ENCODE assay signal across 1 cellular context in the genomic region with DNA sequence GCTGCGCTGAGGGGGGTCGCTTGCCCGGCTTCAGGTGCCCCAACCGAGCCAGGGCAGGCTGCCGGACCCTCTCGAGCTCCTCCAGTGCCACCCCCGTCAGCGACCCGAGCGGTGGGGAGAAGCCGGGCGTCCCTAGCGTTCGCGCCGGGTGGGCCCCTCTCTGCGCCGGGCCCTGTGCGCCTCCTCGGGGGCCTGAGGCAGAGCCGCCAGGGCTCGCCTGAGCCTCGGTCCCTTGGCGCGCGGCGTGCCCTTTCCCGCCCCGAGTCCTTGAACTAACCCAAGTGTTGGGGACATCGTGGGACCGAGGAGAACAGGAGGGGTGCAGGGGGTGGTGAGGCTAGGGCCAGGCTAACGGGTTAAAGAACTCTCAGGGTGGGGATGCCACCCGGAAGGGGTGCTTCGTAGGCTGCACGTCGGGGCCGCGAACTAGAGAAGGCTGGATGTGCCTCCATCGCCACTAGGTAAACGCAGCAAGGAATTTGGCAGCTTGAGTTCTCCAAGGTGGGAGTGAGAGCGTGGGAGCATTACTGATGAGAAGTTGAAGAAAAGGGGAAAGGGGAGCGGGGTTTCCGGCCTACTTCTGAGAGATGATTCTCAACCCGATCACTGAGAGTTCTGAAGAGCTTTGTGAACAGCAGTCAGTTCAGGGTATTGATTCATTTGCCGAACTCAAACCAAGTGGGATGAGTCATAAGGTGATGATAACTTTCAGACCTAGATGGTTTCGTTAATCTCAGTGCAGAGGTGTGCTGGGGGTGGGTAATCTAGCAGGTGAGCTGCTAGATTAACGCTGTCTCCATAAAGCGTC.
TF ChIP-seq lines count a peak whose summit lies in the region.

No MANE protein-coding gene starts in this region.

TF ChIP-seq in K562, 482 proteins besides CTCF, POLR2A, EP300 and RAD21 (continued from another document and continues in another):
- TF ChIP-seq, protein P1, sequence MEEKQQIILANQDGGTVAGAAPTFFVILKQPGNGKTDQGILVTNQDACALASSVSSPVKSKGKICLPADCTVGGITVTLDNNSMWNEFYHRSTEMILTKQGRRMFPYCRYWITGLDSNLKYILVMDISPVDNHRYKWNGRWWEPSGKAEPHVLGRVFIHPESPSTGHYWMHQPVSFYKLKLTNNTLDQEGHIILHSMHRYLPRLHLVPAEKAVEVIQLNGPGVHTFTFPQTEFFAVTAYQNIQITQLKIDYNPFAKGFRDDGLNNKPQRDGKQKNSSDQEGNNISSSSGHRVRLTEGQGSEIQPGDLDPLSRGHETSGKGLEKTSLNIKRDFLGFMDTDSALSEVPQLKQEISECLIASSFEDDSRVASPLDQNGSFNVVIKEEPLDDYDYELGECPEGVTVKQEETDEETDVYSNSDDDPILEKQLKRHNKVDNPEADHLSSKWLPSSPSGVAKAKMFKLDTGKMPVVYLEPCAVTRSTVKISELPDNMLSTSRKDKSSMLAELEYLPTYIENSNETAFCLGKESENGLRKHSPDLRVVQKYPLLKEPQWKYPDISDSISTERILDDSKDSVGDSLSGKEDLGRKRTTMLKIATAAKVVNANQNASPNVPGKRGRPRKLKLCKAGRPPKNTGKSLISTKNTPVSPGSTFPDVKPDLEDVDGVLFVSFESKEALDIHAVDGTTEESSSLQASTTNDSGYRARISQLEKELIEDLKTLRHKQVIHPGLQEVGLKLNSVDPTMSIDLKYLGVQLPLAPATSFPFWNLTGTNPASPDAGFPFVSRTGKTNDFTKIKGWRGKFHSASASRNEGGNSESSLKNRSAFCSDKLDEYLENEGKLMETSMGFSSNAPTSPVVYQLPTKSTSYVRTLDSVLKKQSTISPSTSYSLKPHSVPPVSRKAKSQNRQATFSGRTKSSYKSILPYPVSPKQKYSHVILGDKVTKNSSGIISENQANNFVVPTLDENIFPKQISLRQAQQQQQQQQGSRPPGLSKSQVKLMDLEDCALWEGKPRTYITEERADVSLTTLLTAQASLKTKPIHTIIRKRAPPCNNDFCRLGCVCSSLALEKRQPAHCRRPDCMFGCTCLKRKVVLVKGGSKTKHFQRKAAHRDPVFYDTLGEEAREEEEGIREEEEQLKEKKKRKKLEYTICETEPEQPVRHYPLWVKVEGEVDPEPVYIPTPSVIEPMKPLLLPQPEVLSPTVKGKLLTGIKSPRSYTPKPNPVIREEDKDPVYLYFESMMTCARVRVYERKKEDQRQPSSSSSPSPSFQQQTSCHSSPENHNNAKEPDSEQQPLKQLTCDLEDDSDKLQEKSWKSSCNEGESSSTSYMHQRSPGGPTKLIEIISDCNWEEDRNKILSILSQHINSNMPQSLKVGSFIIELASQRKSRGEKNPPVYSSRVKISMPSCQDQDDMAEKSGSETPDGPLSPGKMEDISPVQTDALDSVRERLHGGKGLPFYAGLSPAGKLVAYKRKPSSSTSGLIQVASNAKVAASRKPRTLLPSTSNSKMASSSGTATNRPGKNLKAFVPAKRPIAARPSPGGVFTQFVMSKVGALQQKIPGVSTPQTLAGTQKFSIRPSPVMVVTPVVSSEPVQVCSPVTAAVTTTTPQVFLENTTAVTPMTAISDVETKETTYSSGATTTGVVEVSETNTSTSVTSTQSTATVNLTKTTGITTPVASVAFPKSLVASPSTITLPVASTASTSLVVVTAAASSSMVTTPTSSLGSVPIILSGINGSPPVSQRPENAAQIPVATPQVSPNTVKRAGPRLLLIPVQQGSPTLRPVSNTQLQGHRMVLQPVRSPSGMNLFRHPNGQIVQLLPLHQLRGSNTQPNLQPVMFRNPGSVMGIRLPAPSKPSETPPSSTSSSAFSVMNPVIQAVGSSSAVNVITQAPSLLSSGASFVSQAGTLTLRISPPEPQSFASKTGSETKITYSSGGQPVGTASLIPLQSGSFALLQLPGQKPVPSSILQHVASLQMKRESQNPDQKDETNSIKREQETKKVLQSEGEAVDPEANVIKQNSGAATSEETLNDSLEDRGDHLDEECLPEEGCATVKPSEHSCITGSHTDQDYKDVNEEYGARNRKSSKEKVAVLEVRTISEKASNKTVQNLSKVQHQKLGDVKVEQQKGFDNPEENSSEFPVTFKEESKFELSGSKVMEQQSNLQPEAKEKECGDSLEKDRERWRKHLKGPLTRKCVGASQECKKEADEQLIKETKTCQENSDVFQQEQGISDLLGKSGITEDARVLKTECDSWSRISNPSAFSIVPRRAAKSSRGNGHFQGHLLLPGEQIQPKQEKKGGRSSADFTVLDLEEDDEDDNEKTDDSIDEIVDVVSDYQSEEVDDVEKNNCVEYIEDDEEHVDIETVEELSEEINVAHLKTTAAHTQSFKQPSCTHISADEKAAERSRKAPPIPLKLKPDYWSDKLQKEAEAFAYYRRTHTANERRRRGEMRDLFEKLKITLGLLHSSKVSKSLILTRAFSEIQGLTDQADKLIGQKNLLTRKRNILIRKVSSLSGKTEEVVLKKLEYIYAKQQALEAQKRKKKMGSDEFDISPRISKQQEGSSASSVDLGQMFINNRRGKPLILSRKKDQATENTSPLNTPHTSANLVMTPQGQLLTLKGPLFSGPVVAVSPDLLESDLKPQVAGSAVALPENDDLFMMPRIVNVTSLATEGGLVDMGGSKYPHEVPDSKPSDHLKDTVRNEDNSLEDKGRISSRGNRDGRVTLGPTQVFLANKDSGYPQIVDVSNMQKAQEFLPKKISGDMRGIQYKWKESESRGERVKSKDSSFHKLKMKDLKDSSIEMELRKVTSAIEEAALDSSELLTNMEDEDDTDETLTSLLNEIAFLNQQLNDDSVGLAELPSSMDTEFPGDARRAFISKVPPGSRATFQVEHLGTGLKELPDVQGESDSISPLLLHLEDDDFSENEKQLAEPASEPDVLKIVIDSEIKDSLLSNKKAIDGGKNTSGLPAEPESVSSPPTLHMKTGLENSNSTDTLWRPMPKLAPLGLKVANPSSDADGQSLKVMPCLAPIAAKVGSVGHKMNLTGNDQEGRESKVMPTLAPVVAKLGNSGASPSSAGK (IDR thresholded peaks at IDR 0.05), result peak; percentile 54
- TF ChIP-seq ZNF551 (CRISPR knock-in tag; IDR thresholded peaks at IDR 0.05) (no peak), TCF3 (CRISPR knock-in tag; IDR thresholded peaks at IDR 0.05) (no peak; the same call in 1 of the 2 replicates), ZNF408 (CRISPR knock-in tag; IDR thresholded peaks at IDR 0.05; ENCODE audit: low read depth) (no peak), TEAD1 (CRISPR knock-in tag; IDR thresholded peaks at IDR 0.05) (peak in 1 of 2 experiments; percentile 57; a peak in 1 of 4 replicates), ARNT (IDR thresholded peaks at IDR 0.05) (no peak), KAT8 (IDR thresholded peaks at IDR 0.05; ENCODE audit: low read depth) (no peak), TSC22D4 (tag; IDR thresholded peaks at IDR 0.05) (no peak), EWSR1 (IDR thresholded peaks at IDR 0.05; ENCODE audit: borderline replicate concordance, low read depth, partially characterized antibody) (no peak), TARDBP (IDR thresholded peaks at IDR 0.05) (no peak), ILK (tag; IDR thresholded peaks at IDR 0.05; ENCODE audit: borderline replicate concordance, low read depth) (no peak), GATAD2B (IDR thresholded peaks at IDR 0.05; ENCODE audit: borderline replicate concordance) (peak; percentile 34; the same call in 1 of the 2 replicates), CCNT2 (IDR thresholded peaks at IDR 0.05; ENCODE audit: borderline replicate concordance, extremely low read depth, insufficient read length, low read depth, low read length) (peak; percentile 1), DMBX1 (CRISPR knock-in tag; IDR thresholded peaks at IDR 0.05; ENCODE audit: borderline replicate concordance) (no peak), RNF2 (IDR thresholded peaks at IDR 0.05) (no peak), ZNF444 (CRISPR knock-in tag; IDR thresholded peaks at IDR 0.05) (no peak), ZNF354B (CRISPR knock-in tag; IDR thresholded peaks at IDR 0.05) (no peak), THRAP3 (IDR thresholded peaks at IDR 0.05; ENCODE audit: borderline replicate concordance) (no peak)
- TF ChIP-seq, protein P2, sequence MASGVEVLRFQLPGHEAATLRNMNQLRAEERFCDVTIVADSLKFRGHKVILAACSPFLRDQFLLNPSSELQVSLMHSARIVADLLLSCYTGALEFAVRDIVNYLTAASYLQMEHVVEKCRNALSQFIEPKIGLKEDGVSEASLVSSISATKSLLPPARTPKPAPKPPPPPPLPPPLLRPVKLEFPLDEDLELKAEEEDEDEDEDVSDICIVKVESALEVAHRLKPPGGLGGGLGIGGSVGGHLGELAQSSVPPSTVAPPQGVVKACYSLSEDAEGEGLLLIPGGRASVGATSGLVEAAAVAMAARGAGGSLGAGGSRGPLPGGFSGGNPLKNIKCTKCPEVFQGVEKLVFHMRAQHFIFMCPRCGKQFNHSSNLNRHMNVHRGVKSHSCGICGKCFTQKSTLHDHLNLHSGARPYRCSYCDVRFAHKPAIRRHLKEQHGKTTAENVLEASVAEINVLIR (CRISPR knock-in tag; IDR thresholded peaks at IDR 0.05), result no peak
- TF ChIP-seq, protein P3, sequence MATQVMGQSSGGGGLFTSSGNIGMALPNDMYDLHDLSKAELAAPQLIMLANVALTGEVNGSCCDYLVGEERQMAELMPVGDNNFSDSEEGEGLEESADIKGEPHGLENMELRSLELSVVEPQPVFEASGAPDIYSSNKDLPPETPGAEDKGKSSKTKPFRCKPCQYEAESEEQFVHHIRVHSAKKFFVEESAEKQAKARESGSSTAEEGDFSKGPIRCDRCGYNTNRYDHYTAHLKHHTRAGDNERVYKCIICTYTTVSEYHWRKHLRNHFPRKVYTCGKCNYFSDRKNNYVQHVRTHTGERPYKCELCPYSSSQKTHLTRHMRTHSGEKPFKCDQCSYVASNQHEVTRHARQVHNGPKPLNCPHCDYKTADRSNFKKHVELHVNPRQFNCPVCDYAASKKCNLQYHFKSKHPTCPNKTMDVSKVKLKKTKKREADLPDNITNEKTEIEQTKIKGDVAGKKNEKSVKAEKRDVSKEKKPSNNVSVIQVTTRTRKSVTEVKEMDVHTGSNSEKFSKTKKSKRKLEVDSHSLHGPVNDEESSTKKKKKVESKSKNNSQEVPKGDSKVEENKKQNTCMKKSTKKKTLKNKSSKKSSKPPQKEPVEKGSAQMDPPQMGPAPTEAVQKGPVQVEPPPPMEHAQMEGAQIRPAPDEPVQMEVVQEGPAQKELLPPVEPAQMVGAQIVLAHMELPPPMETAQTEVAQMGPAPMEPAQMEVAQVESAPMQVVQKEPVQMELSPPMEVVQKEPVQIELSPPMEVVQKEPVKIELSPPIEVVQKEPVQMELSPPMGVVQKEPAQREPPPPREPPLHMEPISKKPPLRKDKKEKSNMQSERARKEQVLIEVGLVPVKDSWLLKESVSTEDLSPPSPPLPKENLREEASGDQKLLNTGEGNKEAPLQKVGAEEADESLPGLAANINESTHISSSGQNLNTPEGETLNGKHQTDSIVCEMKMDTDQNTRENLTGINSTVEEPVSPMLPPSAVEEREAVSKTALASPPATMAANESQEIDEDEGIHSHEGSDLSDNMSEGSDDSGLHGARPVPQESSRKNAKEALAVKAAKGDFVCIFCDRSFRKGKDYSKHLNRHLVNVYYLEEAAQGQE (CRISPR knock-in tag; IDR thresholded peaks at IDR 0.05; ENCODE audit: low read depth), result no peak
- TF ChIP-seq, protein P4, sequence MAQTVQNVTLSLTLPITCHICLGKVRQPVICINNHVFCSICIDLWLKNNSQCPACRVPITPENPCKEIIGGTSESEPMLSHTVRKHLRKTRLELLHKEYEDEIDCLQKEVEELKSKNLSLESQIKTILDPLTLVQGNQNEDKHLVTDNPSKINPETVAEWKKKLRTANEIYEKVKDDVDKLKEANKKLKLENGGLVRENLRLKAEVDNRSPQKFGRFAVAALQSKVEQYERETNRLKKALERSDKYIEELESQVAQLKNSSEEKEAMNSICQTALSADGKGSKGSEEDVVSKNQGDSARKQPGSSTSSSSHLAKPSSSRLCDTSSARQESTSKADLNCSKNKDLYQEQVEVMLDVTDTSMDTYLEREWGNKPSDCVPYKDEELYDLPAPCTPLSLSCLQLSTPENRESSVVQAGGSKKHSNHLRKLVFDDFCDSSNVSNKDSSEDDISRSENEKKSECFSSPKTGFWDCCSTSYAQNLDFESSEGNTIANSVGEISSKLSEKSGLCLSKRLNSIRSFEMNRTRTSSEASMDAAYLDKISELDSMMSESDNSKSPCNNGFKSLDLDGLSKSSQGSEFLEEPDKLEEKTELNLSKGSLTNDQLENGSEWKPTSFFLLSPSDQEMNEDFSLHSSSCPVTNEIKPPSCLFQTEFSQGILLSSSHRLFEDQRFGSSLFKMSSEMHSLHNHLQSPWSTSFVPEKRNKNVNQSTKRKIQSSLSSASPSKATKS (CRISPR knock-in tag; IDR thresholded peaks at IDR 0.05), result no peak
- TF ChIP-seq, protein P5, sequence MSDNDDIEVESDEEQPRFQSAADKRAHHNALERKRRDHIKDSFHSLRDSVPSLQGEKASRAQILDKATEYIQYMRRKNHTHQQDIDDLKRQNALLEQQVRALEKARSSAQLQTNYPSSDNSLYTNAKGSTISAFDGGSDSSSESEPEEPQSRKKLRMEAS (CRISPR knock-in tag; IDR thresholded peaks at IDR 0.05), result no peak
